Comparison of ENCODE assay signal across 8 cellular contexts in genomic region chr15:86743283-86743903, GRCh38.
DNase-seq lines count a peak whose midpoint lies in the region; ATAC-seq and TF ChIP-seq lines count a peak whose summit lies in the region.

No MANE protein-coding gene starts in this region.

- ATAC-seq in foreskin keratinocyte (peak; percentile 27), HG03025 (IDR thresholded peaks at IDR 0.05; ENCODE audit: low FRiP score, unreplicated experiment) (no peak), GM19467 (IDR thresholded peaks at IDR 0.05; ENCODE audit: unreplicated experiment) (no peak)

- TF ChIP-seq CTCF in foreskin keratinocyte (conservative IDR thresholded peaks at IDR 0.05): peak; percentile 64

- no peak overlapping the region for H3K27ac ChIP-seq in foreskin keratinocyte

- H3K27me3 ChIP-seq in foreskin keratinocyte: no peaks in the 10 kb centered on the region

- DNase-seq in DMS53 (lab: John Stamatoyannopoulos, UW) (peak; percentile 39), NAMALWA (ENCODE audit: low spot score) (peak; percentile 66), foreskin keratinocyte (peak in 1 of 2 donors; percentile 18), GM19238 (ENCODE audit: insufficient read length, low spot score) (no peak)
- peak; percentile 6 to 7 for DNase-seq in activated CD8-positive, alpha-beta memory T cell treated with anti-CD3 and anti-CD28 coated beads for 4 hours (ENCODE audit: low read depth in 2 of 2)
- DNase-seq in stimulated activated CD4-positive, alpha-beta T cell treated with anti-CD3 and anti-CD28 coated beads, Interleukin-1b, Interleukin-23, amount 100 ng/mL, for 24 hours (ENCODE audit: low read depth in 4 of 4, low spot score in 1 of 4): peak; percentile 3 to 59 (median 48)

- no peaks in the 10 kb centered on the region for H3K4me1 ChIP-seq in foreskin keratinocyte
